Comparison of ENCODE assay signal across 8 cellular contexts in genomic region chrX:11724122-11725017, GRCh38. TPM values are rescaled to one million over a fixed set of nuclear protein-coding genes. Genes with fewer than 3 reads are reported as not detected.
DNase-seq lines count a peak whose midpoint lies in the region; ATAC-seq and TF ChIP-seq lines count a peak whose summit lies in the region.

No MANE protein-coding gene starts in this region.

- no peak overlapping the region for H3K9ac ChIP-seq in smooth muscle cell (ENCODE audit: low read depth)

- no peak overlapping the region for H3K4me2 ChIP-seq in smooth muscle cell

- peak; percentile 78 for TF ChIP-seq CTCF in VCaP (conservative IDR thresholded peaks at IDR 0.05)
- peak; percentile 61 for TF ChIP-seq CTCF in smooth muscle cell (IDR thresholded peaks at IDR 0.05; ENCODE audit: borderline replicate concordance, insufficient read depth, poor library complexity, severe bottlenecking)

- no peak overlapping the region for H3K4me3 Mint-ChIP-seq in activated naive CD4-positive, alpha-beta T cell treated with anti-CD3 and anti-CD28 coated beads, Interleukin-2, amount 10 ng/mL, durations not matched to agents 7 days and 5 days

- H4K20me1 ChIP-seq in smooth muscle cell (ENCODE audit: low read depth), result no peaks in the 10 kb centered on the region

- H3K4me3 ChIP-seq in smooth muscle cell, result no peak overlapping the region

- 62% methylated on average over 7 of the region's 7 CpGs for WGBS in smooth muscle cell (ENCODE audit: low lambda C conversion rate)

- CTCF ChIA-PET in activated naive CD4-positive, alpha-beta T cell treated with anti-CD3 and anti-CD28 coated beads, Interleukin-2, amount 10 ng/mL, durations not matched to agents 7 days and 5 days (lab: Charles Lee), result interaction anchor here (1.3 to 2.1 kb wide), 3 partner anchors 46 to 189 kb away, joined by 3 to 7 read pairs (median 3); no protein-coding TSS in a partner anchor

- H2AFZ ChIP-seq in smooth muscle cell (ENCODE audit: low read depth), result no peak overlapping the region

- H3K27me3 Mint-ChIP-seq in activated naive CD4-positive, alpha-beta T cell treated with anti-CD3 and anti-CD28 coated beads, Interleukin-2, amount 10 ng/mL, durations not matched to agents 7 days and 5 days, result no peaks in the 10 kb centered on the region

- no peaks in the 10 kb centered on the region for H3K36me3 ChIP-seq in smooth muscle cell (ENCODE audit: low read depth)

- no peaks in the 10 kb centered on the region for H3K36me3 Mint-ChIP-seq in activated naive CD4-positive, alpha-beta T cell treated with anti-CD3 and anti-CD28 coated beads, Interleukin-2, amount 10 ng/mL, durations not matched to agents 7 days and 5 days

- H3K4me1 Mint-ChIP-seq in activated naive CD4-positive, alpha-beta T cell treated with anti-CD3 and anti-CD28 coated beads, Interleukin-2, amount 10 ng/mL, durations not matched to agents 7 days and 5 days, result no peaks in the 10 kb centered on the region

- no peaks in the 10 kb centered on the region for H3K9me3 ChIP-seq in smooth muscle cell (replicated peaks; ENCODE audit: low read depth)

- H3K27ac Mint-ChIP-seq in activated naive CD4-positive, alpha-beta T cell treated with anti-CD3 and anti-CD28 coated beads, Interleukin-2, amount 10 ng/mL, durations not matched to agents 7 days and 5 days, result no peak overlapping the region

- H3K79me2 ChIP-seq in smooth muscle cell (ENCODE audit: low read depth), result no peaks in the 10 kb centered on the region

- H3K9me3 Mint-ChIP-seq in activated naive CD4-positive, alpha-beta T cell treated with anti-CD3 and anti-CD28 coated beads, Interleukin-2, amount 10 ng/mL, durations not matched to agents 7 days and 5 days, result no peaks in the 10 kb centered on the region

- peak; percentile 29 for DNase-seq in activated naive CD4-positive, alpha-beta T cell treated with anti-CD3 and anti-CD28 coated beads, Interleukin-2, amount 10 ng/mL, durations not matched to agents 7 days and 5 days
- DNase-seq in activated naive CD4-positive, alpha-beta T cell treated with anti-CD3 and anti-CD28 coated beads, Interleukin-2, amount 50 U/mL, for 16 hours, result no peak
- DNase-seq in globus pallidus (ENCODE audit: low spot score), result peak; percentile 2
- DNase-seq in smooth muscle cell (lab: John Stamatoyannopoulos, UW; ENCODE audit: unreplicated experiment), result no peak
- DNase-seq in NCI-H226, result no peak

- H3K27me3 ChIP-seq in smooth muscle cell (ENCODE audit: low read depth), result no peaks in the 10 kb centered on the region

- no peaks in the 10 kb centered on the region for H3K4me1 ChIP-seq in smooth muscle cell (ENCODE audit: low read depth)

- H3K27ac ChIP-seq in VCaP (no peak overlapping the region), smooth muscle cell (ENCODE audit: low read depth) (no peak overlapping the region)

- H3F3A ChIP-seq in smooth muscle cell (ENCODE audit: low read depth), result no peaks in the 10 kb centered on the region

- ATAC-seq in HG03159 (IDR thresholded peaks at IDR 0.05; ENCODE audit: unreplicated experiment) (peak; percentile 58), GM21619 (IDR thresholded peaks at IDR 0.05; ENCODE audit: unreplicated experiment) (no peak)

RNA-seq across cellular contexts. Expression of gene MSL3, which starts 33.7 kb away (rescaled TPM):
- 25.4 and 48.1 TPM in 2 replicates for total RNA-seq in smooth muscle cell
- 14.4 and 15.7 TPM in 2 replicates for polyA plus RNA-seq in smooth muscle cell

RNA-seq across cellular contexts. Expression of gene ARHGAP6, which starts 58.6 kb away (rescaled TPM):
- total RNA-seq in smooth muscle cell, result 0.54 and 0.90 TPM in 2 replicates
- polyA plus RNA-seq in smooth muscle cell, result 0.55 TPM in 1 of 2 replicates, not detected in the other

Comparison
In these comparisons a context has a peak if more than half of its experiments do, and no peak if none do; other contexts are left out.
1. DNase-seq: peak in activated naive CD4-positive, alpha-beta T cell treated with anti-CD3 and anti-CD28 coated beads, Interleukin-2, amount 10 ng/mL, durations not matched to agents 7 days and 5 days (single experiment) and globus pallidus (single experiment); none in activated naive CD4-positive, alpha-beta T cell treated with anti-CD3 and anti-CD28 coated beads, Interleukin-2, amount 50 U/mL, for 16 hours (single experiment), smooth muscle cell (single experiment) and NCI-H226 (single experiment).